18 cellular contexts compared by ENCODE assay signal in genomic region chr13:72963762-72964161, GRCh38.
DNase-seq lines count a peak whose midpoint lies in the region; ATAC-seq and TF ChIP-seq lines count a peak whose summit lies in the region.
"Had no signal": no experiment of that assay in that cellular context is flagged by ENCODE, and none has a peak within 500 bp of the region (broad histone marks: within the 10 kb centered on the region; RNA-seq: fewer than 3 reads in every experiment).

No MANE protein-coding gene starts in this region.

- in situ Hi-C loops in GM13976 (cut with MboI; ENCODE audit: low sequenced_read_pairs, unreplicated experiment) = no loop called here

- peak; percentile 3 for DNase-seq in RPMI8226
- no peak for DNase-seq in activated CD4-positive, alpha-beta T cell treated with anti-CD3 and anti-CD28 coated beads for 48 hours
- DNase-seq in GM13976 (ENCODE audit: low spot score) = no peak
- no peak for DNase-seq in mesenteric fat pad (ENCODE audit: low spot score)
- DNase-seq: activated CD8-positive, alpha-beta memory T cell treated with anti-CD3 and anti-CD28 coated beads for 24 hours; DMS79; endodermal cell; H9; heart right ventricle; left cardiac atrium; natural killer cell; NCI-H1048; NCI-H345; sigmoid colon had no signal

- ATAC-seq in GM18511 (IDR thresholded peaks at IDR 0.05; ENCODE audit: unreplicated experiment) = peak; percentile 85
- peak; percentile 75 for ATAC-seq in GM21515 (IDR thresholded peaks at IDR 0.05; ENCODE audit: unreplicated experiment)
- peak; percentile 67 for ATAC-seq in HG03175 (IDR thresholded peaks at IDR 0.05; ENCODE audit: unreplicated experiment)
- no peak for ATAC-seq in HG03439 (IDR thresholded peaks at IDR 0.05; ENCODE audit: unreplicated experiment)
- ATAC-seq: heart right ventricle, left cardiac atrium, natural killer cell had no signal

- TF ChIP-seq CTCF in GM13976 (IDR thresholded peaks at IDR 0.05; ENCODE audit: borderline replicate concordance, control extremely low read depth, extremely low read depth, insufficient read depth, missing control alignments) = no peak
